8 cellular contexts compared by ENCODE assay signal in genomic region chr10:75400163-75400768, GRCh38. TPM values are rescaled to one million over a fixed set of nuclear protein-coding genes. Genes with fewer than 3 reads are reported as not detected.
DNase-seq lines count a peak whose midpoint lies in the region; ATAC-seq and TF ChIP-seq lines count a peak whose summit lies in the region.

No MANE protein-coding gene starts in this region.

- TF ChIP-seq POLR2A in esophagus squamous epithelium (IDR thresholded peaks at IDR 0.05), result peak in 1 of 4 donors; percentile 12

- BruUV-seq in Panc1 (replicated peaks; lab: Mats Ljungman, UMichigan), result TSS peak; percentile 87

- H3K36me3 ChIP-seq in Panc1 (ENCODE audit: control insufficient read depth, insufficient read depth, low read length) (peaks cover 12% of the 10 kb centered on the region), esophagus squamous epithelium (peaks cover 0 to 16% (median 6%) of the 10 kb centered on the region in 3 donors)

- ATAC-seq in Panc1, result no peak
- ATAC-seq in GM18867 (IDR thresholded peaks at IDR 0.05; ENCODE audit: unreplicated experiment), result no peak

- no peaks in the 10 kb centered on the region for H3K9me3 ChIP-seq in Panc1 (ENCODE audit: control insufficient read depth, insufficient read depth, low read depth, low read length)
- no peaks in the 10 kb centered on the region for H3K9me3 ChIP-seq in esophagus squamous epithelium

- H3K9me3 Mint-ChIP-seq in osteocyte (ENCODE audit: unreplicated experiment), result no peaks in the 10 kb centered on the region

- H3K27ac Mint-ChIP-seq in osteocyte (ENCODE audit: unreplicated experiment), result peak overlapping the region; percentile 70

- peak overlapping the region; percentile 94 for H3K4me3 Mint-ChIP-seq in osteocyte (ENCODE audit: unreplicated experiment)

- intact Hi-C loops in Panc1 (cut with micrococcal nuclease; ENCODE audit: unreplicated experiment) (loop anchor here (5.0 to 10.0 kb wide), 5 partner anchors 515 to 1587 kb away; no protein-coding TSS in a partner anchor), esophagus squamous epithelium (cut with DNase I) (loop anchor here (5.0 to 10.0 kb wide), 3 partner anchors 255 to 637 kb away; no protein-coding TSS in a partner anchor)

- H3K27me3 ChIP-seq in Panc1 (ENCODE audit: control insufficient read depth, insufficient read depth, low read length) (peaks cover 23% of the 10 kb centered on the region), esophagus squamous epithelium (peaks cover 0 to 29% (median 0%) of the 10 kb centered on the region in 4 donors)

- peak overlapping the region; percentile 61 for H3K4me3 ChIP-seq in Panc1 (ENCODE audit: low read depth in 2 of 2, low read length in 2 of 2)
- H3K4me3 ChIP-seq in esophagus squamous epithelium, result peak overlapping the region; percentile 66 to 96 (median 90)

- POLR2A ChIA-PET in Panc1 (lab: Charles Lee), result no interaction called here

- TF ChIP-seq CTCF in Panc1 (IDR thresholded peaks at IDR 0.05) (peak; percentile 54), esophagus squamous epithelium (IDR thresholded peaks at IDR 0.05) (no peak), osteocyte (IDR thresholded peaks at IDR 0.05) (no peak)

- H3K27me3 Mint-ChIP-seq in osteocyte (ENCODE audit: unreplicated experiment), result peaks cover 27% of the 10 kb centered on the region

- DNase-seq in NCI-H2196 (lab: John Stamatoyannopoulos, UW; ENCODE audit: unreplicated experiment) (peak; percentile 43), NCI-H2196 treated with DMSO at 0.1 percent for 48 hours (lab: John Stamatoyannopoulos, UW; ENCODE audit: unreplicated experiment) (no peak), Panc1 (ENCODE audit: low read depth, low spot score) (no peak), esophagus squamous epithelium (lab: John Stamatoyannopoulos, UW) (no peak), osteocyte (ENCODE audit: extremely low spot score, unreplicated experiment) (no peak), islet precursor cell (no peak)
- no peak for DNase-seq in stimulated activated CD4-positive, alpha-beta T cell treated with anti-CD3 and anti-CD28 coated beads, Interleukin-4, amount 100 ng/mL, for 4 hours

- H3K4me1 ChIP-seq in Panc1 (ENCODE audit: control insufficient read depth, insufficient read depth, low read length), result peaks cover 21% of the 10 kb centered on the region
- peaks cover 0 to 41% (median 2%) of the 10 kb centered on the region in 3 donors for H3K4me1 ChIP-seq in esophagus squamous epithelium

- H3K27ac ChIP-seq in Panc1 (ENCODE audit: low read length) (peak overlapping the region; percentile 66), esophagus squamous epithelium (peak overlapping the region; percentile 92 to 99 (median 98))

- H3K4me1 Mint-ChIP-seq in osteocyte (ENCODE audit: unreplicated experiment), result peaks cover 34% of the 10 kb centered on the region

- 0 to 2% methylated on average over 9 to 12 of the region's 39 CpGs for WGBS in esophagus squamous epithelium, 2 donors

- CTCF ChIA-PET in Panc1 (lab: Charles Lee), result interaction anchor here (1.6 kb wide), 1 partner anchor 903 kb away, joined by 6 read pairs; no protein-coding TSS in a partner anchor

- peaks cover 13% of the 10 kb centered on the region for H3K36me3 Mint-ChIP-seq in osteocyte (ENCODE audit: unreplicated experiment)

- in situ Hi-C loops in Panc1 (cut with HindIII; ENCODE audit: low pct_unique_long_range_greater_than_20kb, low sequenced_read_pairs), result no loop called here

RNA-seq across cellular contexts. Expression of gene ZNF503, which starts 1.3 kb away (rescaled TPM):
- total RNA-seq in Panc1 (2021; ENCODE audit: unreplicated experiment) (10.4 TPM), esophagus squamous epithelium (10 to 100 TPM in 3 of 4 donors, 1 to 10 TPM in 1; 9.7 to 17.5 (median 14.8) TPM), osteocyte (38.5 and 42.1 TPM in 2 replicates)
- polyA plus RNA-seq in Panc1 (2012; ENCODE audit: insufficient read length), result 9.0 TPM

RNA-seq across cellular contexts. Expression of gene LRMDA, which starts 31.2 kb away (rescaled TPM):
- total RNA-seq in Panc1 (2021; ENCODE audit: unreplicated experiment) (1.2 TPM), esophagus squamous epithelium (10 to 100 TPM in 1 of 4 donors, 1 to 10 TPM in 1, under 1 TPM in 1, not detected in 1; 0.88 to 14.1 (median 5.1) TPM), osteocyte (0.19 and 1.3 TPM in 2 replicates)
- polyA plus RNA-seq in Panc1 (2012; ENCODE audit: insufficient read length), result 1.4 TPM
